Comparison of ENCODE assay signal across 26 cellular contexts in the genomic region with DNA sequence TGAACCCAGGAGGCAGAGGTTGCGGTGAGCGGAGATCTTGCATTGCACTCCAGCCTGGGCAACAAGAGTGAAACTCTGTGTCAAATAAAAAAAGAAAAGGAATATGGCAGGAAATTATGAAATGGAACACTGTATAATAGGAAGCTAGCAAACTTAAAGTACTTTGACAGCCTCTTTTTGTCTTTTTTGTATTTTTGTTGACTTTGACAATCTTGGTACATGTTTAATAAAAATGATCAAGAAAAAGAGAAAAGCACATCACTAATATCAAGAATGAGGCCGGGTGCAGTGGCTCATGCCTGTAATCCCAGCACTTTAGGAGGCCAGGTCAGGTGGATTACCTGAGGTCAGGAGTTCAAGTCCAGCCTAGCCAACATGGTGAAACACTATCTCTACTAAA. TPM values are rescaled to one million over a fixed set of nuclear protein-coding genes. Genes with fewer than 3 reads are reported as not detected.
A peak's percentile ranks its signal among the peaks of the same experiment; 100 is the strongest.
DNase-seq lines count a peak whose midpoint lies in the region; ATAC-seq, FAIRE-seq and TF ChIP-seq lines count a peak whose summit lies in the region.
"Had no signal": no experiment of that assay in that cellular context is flagged by ENCODE, and none has a peak within 500 bp of the region (broad histone marks: within the 10 kb centered on the region; RNA-seq: fewer than 3 reads in every experiment).

No MANE protein-coding gene starts in this region.

- H3K36me3 ChIP-seq in HepG2 (replicated peaks in 1 of 2; ENCODE audit: control insufficient read depth in 1 of 2, insufficient read depth in 2 of 2, low read length in 2 of 2) = peaks cover 0 to 6% of the 10 kb centered on the region in 2 experiments; a peak in 2 of 5 replicates
- H3K36me3 ChIP-seq in right lobe of liver = no peaks in the 10 kb centered on the region
- peaks cover 57% of the 10 kb centered on the region for H3K36me3 ChIP-seq in K562 (ENCODE audit: control insufficient read depth, insufficient read depth, low read length)

- TF ChIP-seq POLR2A in HepG2 (IDR thresholded peaks at IDR 0.05; ENCODE audit: insufficient read depth in 1 of 2, low read depth in 2 of 2, low read length in 2 of 2) = no peak
- no peak for TF ChIP-seq POLR2A in right lobe of liver (IDR thresholded peaks at IDR 0.05)
- TF ChIP-seq POLR2A in K562 (conservative IDR thresholded peaks at IDR 0.05) = peak; percentile 10; the same call in 1 of the 2 replicates

- POLR2A ChIA-PET in HepG2 (lab: Yijun Ruan, JAX) (interaction anchor here (0.7 to 3.0 kb wide), 6 partner anchors 29 to 365 kb away, joined by 3 to 11 read pairs (median 6); a partner anchor contains a TSS), K562 (lab: Yijun Ruan, JAX) (interaction anchor here (1.1 kb wide), 1 partner anchor 18 kb away, joined by 3 read pairs; no protein-coding TSS in a partner anchor)

- H3K36me3 Mint-ChIP-seq in activated naive CD4-positive, alpha-beta T cell treated with anti-CD3 and anti-CD28 coated beads, Interleukin-2, amount 50 U/mL, for 24 hours = peaks cover 40% of the 10 kb centered on the region
- peaks cover 37 to 71% of the 10 kb centered on the region in 2 donors for H3K36me3 Mint-ChIP-seq in activated naive CD4-positive, alpha-beta T cell treated with anti-CD3 and anti-CD28 coated beads, Interleukin-2, amount 50 U/mL, for 72 hours

- H3K4me2 ChIP-seq in HepG2 (ENCODE audit: low read depth, low read length) = no peak overlapping the region
- H3K4me2 ChIP-seq in K562 (ENCODE audit: insufficient read depth, low read length) = no peak overlapping the region
- H3K4me2 ChIP-seq: A549; BLaER1 treated with 17β-estradiol and CSF1 and Interleukin-3, amounts not matched to agents 10 nM and 100 nM had no signal

- H3K4me3 Mint-ChIP-seq in activated naive CD4-positive, alpha-beta T cell treated with anti-CD3 and anti-CD28 coated beads, Interleukin-2, amount 50 U/mL, for 24 hours = peak overlapping the region; percentile 11
- H3K4me3 Mint-ChIP-seq: B cell had no signal

- TF ChIP-seq CTCF in HepG2 (CRISPR knock-in tag; IDR thresholded peaks at IDR 0.05) = no peak
- no peak for TF ChIP-seq CTCF in right lobe of liver (IDR thresholded peaks at IDR 0.05)
- no peak for TF ChIP-seq CTCF in K562 (IDR thresholded peaks at IDR 0.05 in 2 of 3, conservative IDR thresholded peaks at IDR 0.05 in 1 of 3; ENCODE audit: insufficient read depth in 2 of 3, low read depth in 1 of 3, low read length in 3 of 3)

- H3K4me1 Mint-ChIP-seq in activated naive CD4-positive, alpha-beta T cell treated with anti-CD3 and anti-CD28 coated beads, Interleukin-2, amount 50 U/mL, for 24 hours = peaks cover 64% of the 10 kb centered on the region

- H3K9ac ChIP-seq in HepG2 (ENCODE audit: insufficient read depth, low read depth, low read length) (no peak overlapping the region), K562 (ENCODE audit: insufficient read depth in 1 of 2, low read depth in 2 of 2, low read length in 2 of 2) (no peak overlapping the region)
- H3K9ac ChIP-seq: BLaER1 treated with 17β-estradiol and CSF1 and Interleukin-3, amounts not matched to agents 10 nM and 100 nM had no signal

- CTCF ChIA-PET in HepG2 (lab: Yijun Ruan, JAX; ENCODE audit: low intra/inter-chr PET ratio, low total read pairs) (no interaction called here), K562 (lab: Yijun Ruan, JAX; ENCODE audit: low intra/inter-chr PET ratio) (no interaction called here)

- TF ChIP-seq RAD21 in HepG2 (CRISPR knock-in tag; IDR thresholded peaks at IDR 0.05) = no peak
- no peak for TF ChIP-seq RAD21 in K562 (CRISPR knock-in tag; conservative IDR thresholded peaks at IDR 0.05 in 1 of 2, IDR thresholded peaks at IDR 0.05 in 1 of 2)

- H3K9me3 ChIP-seq in HepG2 (ENCODE audit: low read length) (no peaks in the 10 kb centered on the region), right lobe of liver (no peaks in the 10 kb centered on the region), K562 (replicated peaks; ENCODE audit: control insufficient read depth, insufficient read depth, low read depth, low read length) (no peaks in the 10 kb centered on the region)
- H3K9me3 ChIP-seq: A549 had no signal

- no peak for ATAC-seq in activated naive CD4-positive, alpha-beta T cell treated with anti-CD3 and anti-CD28 coated beads, Interleukin-2, amount 50 U/mL, for 72 hours
- ATAC-seq in HepG2 (no peak), right lobe of liver (no peak), K562 (no peak)
- ATAC-seq: A549, GM12878 had no signal

- WGBS in HepG2 (ENCODE audit: low lambda C conversion rate) = 99% methylated on average over 3 of the region's 3 CpGs
- 92% methylated on average over 3 of the region's 3 CpGs for WGBS in right lobe of liver (ENCODE audit: insufficient coverage, low coverage, low lambda C conversion rate, missing lambda C conversion rate)
- WGBS in K562 (ENCODE audit: insufficient coverage, low coverage, missing lambda C conversion rate) = 92% methylated on average over 3 of the region's 3 CpGs

- H3K27ac Mint-ChIP-seq in activated naive CD4-positive, alpha-beta T cell treated with anti-CD3 and anti-CD28 coated beads, Interleukin-2, amount 50 U/mL, for 24 hours = no peak overlapping the region
- peak overlapping the region in 1 of 2 donors; percentile 14 for H3K27ac Mint-ChIP-seq in activated naive CD4-positive, alpha-beta T cell treated with anti-CD3 and anti-CD28 coated beads, Interleukin-2, amount 50 U/mL, for 72 hours

- no peak for FAIRE-seq in HepG2 (lab: Jason Lieb, UNC)
- FAIRE-seq in K562 (lab: Jason Lieb, UNC) = no peak
- FAIRE-seq: A549, GM12878, GM12892, GM18507 had no signal

- H3K27me3 ChIP-seq in HepG2 (ENCODE audit: control insufficient read depth in 1 of 2, insufficient read depth in 2 of 2, low read length in 2 of 2) = no peaks in the 10 kb centered on the region; a peak in 1 of 5 replicates
- no peaks in the 10 kb centered on the region for H3K27me3 ChIP-seq in right lobe of liver
- no peaks in the 10 kb centered on the region for H3K27me3 ChIP-seq in K562 (ENCODE audit: control insufficient read depth in 2 of 2, insufficient read depth in 2 of 2, low read length in 2 of 2)
- H3K27me3 ChIP-seq: BLaER1 treated with 17β-estradiol and CSF1 and Interleukin-3, amounts not matched to agents 10 nM and 100 nM had no signal

- H2AFZ ChIP-seq in HepG2 (ENCODE audit: low read length) (no peak overlapping the region), K562 (ENCODE audit: low read depth, low read length) (no peak overlapping the region)

- H3K9me3 Mint-ChIP-seq in activated naive CD4-positive, alpha-beta T cell treated with anti-CD3 and anti-CD28 coated beads, Interleukin-2, amount 50 U/mL, for 24 hours = peaks cover 10% of the 10 kb centered on the region
- H3K9me3 Mint-ChIP-seq in activated naive CD4-positive, alpha-beta T cell treated with anti-CD3 and anti-CD28 coated beads, Interleukin-2, amount 50 U/mL, for 72 hours = peaks cover 9 to 14% of the 10 kb centered on the region in 2 donors
- H3K9me3 Mint-ChIP-seq: CD4-positive, alpha-beta T cell; CD8-positive, alpha-beta memory T cell had no signal

- H3K4me3 ChIP-seq in HepG2 (replicated peaks in 1 of 3; ENCODE audit: insufficient read depth in 1 of 3, low read depth in 2 of 3, low read length in 3 of 3) (no peak overlapping the region), right lobe of liver (no peak overlapping the region), K562 (no peak overlapping the region)
- H3K4me3 ChIP-seq: A549; BLaER1 treated with 17β-estradiol and CSF1 and Interleukin-3, amounts not matched to agents 10 nM and 100 nM; GM12878 had no signal

- no peak for DNase-seq in activated naive CD4-positive, alpha-beta T cell treated with anti-CD3 and anti-CD28 coated beads, Interleukin-2, amount 50 U/mL, for 72 hours (ENCODE audit: low spot score in 2 of 2)
- DNase-seq in HepG2 (ENCODE audit: low spot score) (no peak), right lobe of liver (no peak), K562 (ENCODE audit: extremely low read depth in 1 of 4, low spot score in 3 of 4) (no peak), mucosa of gallbladder (ENCODE audit: low spot score) (no peak)
- DNase-seq: AML-193; CD4-positive, alpha-beta T cell; CD8-positive, alpha-beta memory T cell; COR-L47; DMS 273 treated with DMSO at 0.1 percent for 48 hours; DMS153; DMS53; DMS79; DND-41; EL; GDM1 had no signal

- peaks cover 88% of the 10 kb centered on the region for H3K79me2 ChIP-seq in HepG2 (ENCODE audit: insufficient read depth, low read length)
- H3K79me2 ChIP-seq in K562 (ENCODE audit: control insufficient read depth, insufficient read depth, low read length) = peaks cover 88% of the 10 kb centered on the region

- TF ChIP-seq EP300 in HepG2 (IDR thresholded peaks at IDR 0.05; ENCODE audit: low read depth in 2 of 2, low read length in 2 of 2) (no peak), HepG2 (CRISPR knock-in tag; IDR thresholded peaks at IDR 0.05; ENCODE audit: borderline replicate concordance) (no peak), K562 (IDR thresholded peaks at IDR 0.05; ENCODE audit: low read length) (no peak)

- H3K4me1 ChIP-seq in HepG2 (ENCODE audit: insufficient read depth, low read length) = peaks cover 73% of the 10 kb centered on the region
- H3K4me1 ChIP-seq in right lobe of liver = peaks cover 0 to 13% (median 6%) of the 10 kb centered on the region in 4 donors
- peaks cover 9 to 30% of the 10 kb centered on the region in 2 experiments; a peak in 2 of 5 replicates for H3K4me1 ChIP-seq in K562 (replicated peaks in 1 of 2; ENCODE audit: control insufficient read depth in 2 of 2, insufficient read depth in 2 of 2, low read length in 2 of 2)

- in situ Hi-C loops in HepG2 (cut with HindIII; ENCODE audit: extremely low pct_ligation_motif_present, low pct_unique_long_range_greater_than_20kb) (no loop called here), K562 (cut with MboI) (no loop called here)

- H3K27ac ChIP-seq in HepG2 (ENCODE audit: extremely low read length, insufficient read depth, low read length) (peak overlapping the region; percentile 7), right lobe of liver (no peak overlapping the region), K562 (ENCODE audit: extremely low read depth, low read depth, low read length) (no peak overlapping the region)
- H3K27ac ChIP-seq: 22Rv1; A549; BLaER1 treated with 17β-estradiol and CSF1 and Interleukin-3, amounts not matched to agents 10 nM and 100 nM; C4-2B had no signal

- peaks cover 14% of the 10 kb centered on the region; the same call in 1 of the 2 replicates for H4K20me1 ChIP-seq in HepG2 (ENCODE audit: insufficient read depth, low read length)
- H4K20me1 ChIP-seq in K562 (replicated peaks; ENCODE audit: control insufficient read depth, insufficient read depth, low read length) = peaks cover 4% of the 10 kb centered on the region; the same call in 1 of the 2 replicates

- intact Hi-C loops in HepG2 (cut with micrococcal nuclease; ENCODE audit: unreplicated experiment) = no loop called here
- intact Hi-C loops in right lobe of liver (cut with DNase I) = no loop called here
- intact Hi-C loops in K562 (cut with micrococcal nuclease) = no loop called here

- no peaks in the 10 kb centered on the region for H3K9me1 ChIP-seq in K562 (ENCODE audit: control insufficient read depth, insufficient read depth, low read length)

- no peaks in the 10 kb centered on the region for H3K27me3 Mint-ChIP-seq in activated naive CD4-positive, alpha-beta T cell treated with anti-CD3 and anti-CD28 coated beads, Interleukin-2, amount 50 U/mL, for 24 hours
- H3K27me3 Mint-ChIP-seq: B cell; CD4-positive, alpha-beta T cell; CD8-positive, alpha-beta memory T cell had no signal

- no TSS peak for BruUV-seq in HepG2 (replicated peaks; lab: Mats Ljungman, UMichigan)
- no TSS peak for BruUV-seq in K562 (replicated peaks; lab: Mats Ljungman, UMichigan)

RNA-seq across cellular contexts. Expression of a gene that starts 5.5 kb away (rescaled TPM):
- 10 to 100 TPM; 28.9 to 30.5 TPM for total RNA-seq in activated naive CD4-positive, alpha-beta T cell treated with anti-CD3 and anti-CD28 coated beads, Interleukin-2, amount 50 U/mL, for 72 hours
- total RNA-seq in HepG2 (2016; rRNA removed; fragmentation: Illumina TruSeq; extraction: Trizol) = 98.1 and 117 TPM in 2 replicates
- total RNA-seq in HepG2 (2016; cell fraction: cytosol; rRNA removed; fragmentation: Illumina TruSeq; extraction: Trizol; ENCODE audit: low read depth) = 101 and 109 TPM in 2 replicates
- 106 and 115 TPM in 2 replicates for total RNA-seq in HepG2 (2016; cell fraction: insoluble cytoplasmic fraction; rRNA removed; fragmentation: Illumina TruSeq; extraction: Trizol)
- total RNA-seq in HepG2 (2016; cell fraction: membrane; rRNA removed; fragmentation: Illumina TruSeq; extraction: Trizol) = 107 and 129 TPM in 2 replicates
- 161 and 171 TPM in 2 replicates for total RNA-seq in HepG2 (2016; cell fraction: nucleus; rRNA removed; fragmentation: Illumina TruSeq; extraction: Trizol)
- 128 and 217 TPM in 2 replicates for polyA plus RNA-seq in HepG2 (2011; rRNA removed)
- polyA plus RNA-seq in HepG2 (2011; cell fraction: cytosol; rRNA removed) = 62.4 and 72.6 TPM in 2 replicates
- 208 and 219 TPM in 2 replicates for polyA plus RNA-seq in HepG2 (2011; cell fraction: nucleus; rRNA removed)
- polyA plus RNA-seq in HepG2 (2012) = 35.1 and 53.6 TPM in 2 replicates
- polyA plus RNA-seq in HepG2 (2016; cell fraction: cytosol; fragmentation: Illumina TruSeq; extraction: Trizol; ENCODE audit: low read depth) = 30.6 and 34.0 TPM in 2 replicates
- 100 and 111 TPM in 2 replicates for polyA plus RNA-seq in HepG2 (2016; cell fraction: insoluble cytoplasmic fraction; fragmentation: Illumina TruSeq; extraction: Trizol; ENCODE audit: low read depth)
- 46.8 and 54.0 TPM in 2 replicates for polyA plus RNA-seq in HepG2 (2016; cell fraction: membrane; fragmentation: Illumina TruSeq; extraction: Trizol; ENCODE audit: low read depth)
- 251 and 257 TPM in 2 replicates for polyA plus RNA-seq in HepG2 (2016; cell fraction: nucleus; fragmentation: Illumina TruSeq; extraction: Trizol; ENCODE audit: insufficient read depth, low read depth)
- 0.33 and 64.9 TPM in 2 replicates for polyA minus RNA-seq in HepG2 (2011; rRNA and poly(A)+ RNA removed; ENCODE audit: low replicate concordance)
- 15.6 and 16.1 TPM in 2 replicates for polyA minus RNA-seq in HepG2 (2011; cell fraction: cytosol; rRNA and poly(A)+ RNA removed)
- polyA minus RNA-seq in HepG2 (2011; cell fraction: nucleus; rRNA and poly(A)+ RNA removed) = 264 and 280 TPM in 2 replicates
- 10 to 100 TPM; 13.0 to 42.8 (median 24.0) TPM for total RNA-seq in right lobe of liver
- 246 and 608 TPM in 2 replicates for total RNA-seq in K562 (2011; cell fraction: chromatin; rRNA removed; ENCODE audit: low replicate concordance)
- total RNA-seq in K562 (2011; cell fraction: nucleolus; rRNA removed) = 106 and 143 TPM in 2 replicates
- 321 and 392 TPM in 2 replicates for total RNA-seq in K562 (2011; cell fraction: nucleoplasm; rRNA removed)
- 107 and 134 TPM in 2 replicates for total RNA-seq in K562 (2014; rRNA removed)
- 196 and 231 TPM in 2 replicates for total RNA-seq in K562 (2014; rRNA removed; fragmentation: Illumina TruSeq; extraction: Trizol)
- 156 and 162 TPM in 2 replicates for total RNA-seq in K562 (2015; rRNA removed; fragmentation: Illumina TruSeq; extraction: Trizol)
- total RNA-seq in K562 (2021) = 131 and 138 TPM in 2 replicates
- polyA plus RNA-seq in K562 (2011; rRNA removed) = 152 and 185 TPM in 2 replicates
- polyA plus RNA-seq in K562 (2011; cell fraction: cytosol; rRNA removed) = 52.5 and 114 TPM in 2 replicates
- polyA plus RNA-seq in K562 (2011; cell fraction: nucleus; rRNA removed) = 181 and 232 TPM in 2 replicates
- 165 and 294 TPM in 2 replicates for polyA plus RNA-seq in K562 (2012)
- polyA plus RNA-seq in K562 (2014; fragmentation: Illumina TruSeq; extraction: Trizol) = 214 and 273 TPM in 2 replicates
- polyA plus RNA-seq in K562 (2014; fragmentation: Nextera tagmentation; extraction: Ambion mirVana) = 100 to 1,000 TPM; 352 to 511 TPM
- polyA plus RNA-seq in K562 (2014; rRNA removed) = 449 and 515 TPM in 2 replicates
- polyA minus RNA-seq in K562 (2011; rRNA and poly(A)+ RNA removed) = 177 and 221 TPM in 2 replicates
- 16.4 and 17.5 TPM in 2 replicates for polyA minus RNA-seq in K562 (2011; cell fraction: cytosol; rRNA and poly(A)+ RNA removed)
- polyA minus RNA-seq in K562 (2011; cell fraction: nucleus; rRNA and poly(A)+ RNA removed) = 56.8 and 112 TPM in 2 replicates
- 13.6 TPM for total RNA-seq in mucosa of gallbladder
- total RNA-seq: A172 had no signal
